Comparison of ENCODE assay signal across 15 cellular contexts in genomic region chr16:87053016-87053982, GRCh38.
DNase-seq lines count a peak whose midpoint lies in the region; ATAC-seq, FAIRE-seq and TF ChIP-seq lines count a peak whose summit lies in the region.
"Had no signal": no experiment of that assay in that cellular context is flagged by ENCODE, and none has a peak within 500 bp of the region (broad histone marks: within the 10 kb centered on the region; RNA-seq: fewer than 3 reads in every experiment).

No MANE protein-coding gene starts in this region.

- H3K4me3 ChIP-seq in right cardiac atrium (ENCODE audit: low read length) (no peak overlapping the region), H1 (ENCODE audit: extremely low read depth in 1 of 4, insufficient read depth in 2 of 4, low read depth in 3 of 4, low read length in 4 of 4) (peak overlapping the region in 3 of 4 experiments; percentile 22 to 52 (median 29); a peak in 6 of 8 replicates), esophagus squamous epithelium (no peak overlapping the region), colonic mucosa (no peak overlapping the region)
- H3K4me3 ChIP-seq: right atrium auricular region had no signal

- H3K27ac ChIP-seq in right cardiac atrium (ENCODE audit: low read length) (no peak overlapping the region), H1 (ENCODE audit: low read depth, low read length) (no peak overlapping the region), esophagus squamous epithelium (no peak overlapping the region), colonic mucosa (no peak overlapping the region)
- H3K27ac ChIP-seq: right atrium auricular region had no signal

- H4K91ac ChIP-seq in H1 (replicated peaks; ENCODE audit: insufficient read length, low read length), result peak overlapping the region; percentile 29

- peak overlapping the region; percentile 82 for H4K8ac ChIP-seq in H1 (ENCODE audit: extremely low read depth, insufficient read depth, low read length)

- POLR2A ChIA-PET in H1 (lab: Charles Lee; ENCODE audit: partially characterized antibody), result interaction anchor here (1.0 to 1.2 kb wide), 3 partner anchors 9 to 97 kb away, joined by 3 read pairs; no protein-coding TSS in a partner anchor

- H2AFZ ChIP-seq in H1 (ENCODE audit: low read length), result peak overlapping the region; percentile 98; the same call in 1 of the 2 replicates

- no peaks in the 10 kb centered on the region for H3K79me2 ChIP-seq in H1 (ENCODE audit: control insufficient read depth in 1 of 2, insufficient read depth in 2 of 2, low read length in 2 of 2)

- H2AK5ac ChIP-seq in H1 (ENCODE audit: low read depth, low read length), result no peak overlapping the region

- DNase-seq in right cardiac atrium (peak in 1 of 3 donors; percentile 52), left ventricle myocardium superior (no peak), H1 (ENCODE audit: low read depth in 1 of 2, low spot score in 2 of 2) (peak in 1 of 2 experiments; percentile 67), lung microvascular endothelial cell (ENCODE audit: low read depth in 2 of 2) (peak; percentile 72 to 99), esophagus squamous epithelium (lab: John Stamatoyannopoulos, UW) (no peak), colonic mucosa (no peak), NCI-H82 (lab: John Stamatoyannopoulos, UW) (no peak), SIG-M5 treated with dmso at 0.1 percent for 504 hours (lab: John Stamatoyannopoulos, UW; ENCODE audit: unreplicated experiment) (no peak)
- DNase-seq: activated CD8-positive, alpha-beta memory T cell treated with anti-CD3 and anti-CD28 coated beads, Interleukin-2, amount 50 U/mL, for 48 hours; NCI-H2029; NCI-H526 treated with DMSO at 0.1 percent for 48 hours had no signal

- no peak overlapping the region for H3K23ac ChIP-seq in H1 (ENCODE audit: insufficient read length)

- H2BK20ac ChIP-seq in H1 (ENCODE audit: low read length), result 0 out of 2 replicates have a peak overlapping the region, but pooled peaks have one; percentile 57

- H3K9ac ChIP-seq in H1 (replicated peaks in 1 of 4; ENCODE audit: extremely low read depth in 1 of 4, low read depth in 3 of 4, low read length in 3 of 4), result peak overlapping the region in 2 of 4 experiments; percentile 29 to 52; a peak in 3 of 7 replicates
- H3K9ac ChIP-seq in colonic mucosa (ENCODE audit: low read depth in 2 of 2, low read length in 2 of 2), result no peak overlapping the region

- H3K14ac ChIP-seq in H1 (ENCODE audit: insufficient read length), result no peak overlapping the region

- no peak overlapping the region for H3K4ac ChIP-seq in H1 (replicated peaks; ENCODE audit: insufficient read length, low read depth, low read length)

- no peaks in the 10 kb centered on the region for H4K20me1 ChIP-seq in H1 (replicated peaks in 1 of 2; ENCODE audit: control insufficient read depth in 1 of 2, insufficient read depth in 2 of 2, low read length in 2 of 2)

- peak overlapping the region; percentile 24 to 58; a peak in 2 of 4 replicates for H3K4me2 ChIP-seq in H1 (ENCODE audit: insufficient read depth in 1 of 2, low read depth in 2 of 2, low read length in 2 of 2)

- peak overlapping the region; percentile 19; the same call in 1 of the 2 replicates for H2BK5ac ChIP-seq in H1 (ENCODE audit: low read depth, low read length)

- H3K9me3 ChIP-seq in right cardiac atrium (ENCODE audit: control insufficient read depth, low read length) (no peaks in the 10 kb centered on the region), H1 (ENCODE audit: insufficient read depth in 2 of 2, low read depth in 1 of 2, low read length in 1 of 2) (peaks cover 4 to 12% of the 10 kb centered on the region in 2 experiments; a peak in 3 of 4 replicates), esophagus squamous epithelium (no peaks in the 10 kb centered on the region), colonic mucosa (no peaks in the 10 kb centered on the region)
- H3K9me3 ChIP-seq: right atrium auricular region had no signal

- H3K4me1 ChIP-seq in right cardiac atrium (ENCODE audit: control insufficient read depth, insufficient read depth, low read length), result no peaks in the 10 kb centered on the region
- peaks cover 0 to 3% (median 1%) of the 10 kb centered on the region in 4 experiments; a peak in 4 of 7 replicates for H3K4me1 ChIP-seq in H1 (replicated peaks in 1 of 4; ENCODE audit: control insufficient read depth in 3 of 4, insufficient read depth in 4 of 4, low read length in 3 of 4)
- H3K4me1 ChIP-seq in esophagus squamous epithelium, result no peaks in the 10 kb centered on the region
- H3K4me1 ChIP-seq in colonic mucosa, result no peaks in the 10 kb centered on the region
- H3K4me1 ChIP-seq: right atrium auricular region had no signal

- H3K18ac ChIP-seq in H1 (ENCODE audit: extremely low read depth, low read length), result peak overlapping the region; percentile 54; the same call in 1 of the 2 replicates

- intact Hi-C loops in right cardiac atrium (cut with DNase I) (no loop called here), left ventricle myocardium superior (cut with micrococcal nuclease) (no loop called here), esophagus squamous epithelium (cut with DNase I) (no loop called here), colonic mucosa (cut with DNase I) (no loop called here)

- CTCF ChIA-PET in H1 (lab: Charles Lee; ENCODE audit: partially characterized antibody), result interaction anchor here (0.9 to 4.4 kb wide), 8 partner anchors 9 to 497 kb away, joined by 3 to 40 read pairs (median 4); no protein-coding TSS in a partner anchor

- no peak for TF ChIP-seq EP300 in H1 (IDR thresholded peaks at IDR 0.05; ENCODE audit: borderline replicate concordance in 1 of 2, low read depth in 2 of 2, low read length in 2 of 2)

- no peaks in the 10 kb centered on the region for H3K23me2 ChIP-seq in H1 (ENCODE audit: low read depth, low read length)

- H3K27me3 ChIP-seq in right cardiac atrium (ENCODE audit: control insufficient read depth, insufficient read depth) (no peaks in the 10 kb centered on the region), H1 (replicated peaks in 1 of 4; ENCODE audit: control insufficient read depth in 3 of 4, extremely low read depth in 1 of 4, insufficient read depth in 3 of 4, low read length in 3 of 4) (no peaks in the 10 kb centered on the region; a peak in 2 of 7 replicates), esophagus squamous epithelium (peaks cover 0 to 62% (median 1%) of the 10 kb centered on the region in 4 donors), colonic mucosa (peaks cover 5% of the 10 kb centered on the region)
- H3K27me3 ChIP-seq: right atrium auricular region had no signal

- ATAC-seq in right cardiac atrium (peak; percentile 15 to 62), left ventricle myocardium superior (no peak)
- ATAC-seq: activated naive CD4-positive, alpha-beta T cell treated with anti-CD3 and anti-CD28 coated beads, Interleukin-2, amount 50 U/mL, for 72 hours had no signal

- H4K5ac ChIP-seq in H1 (ENCODE audit: insufficient read length, low read depth, low read length), result no peak overlapping the region

- H3K36me3 ChIP-seq in H1 (ENCODE audit: control insufficient read depth in 2 of 4, insufficient read depth in 4 of 4, low read length in 3 of 4) (no peaks in the 10 kb centered on the region), esophagus squamous epithelium (no peaks in the 10 kb centered on the region), colonic mucosa (no peaks in the 10 kb centered on the region)
- H3K36me3 ChIP-seq: right atrium auricular region had no signal

- TF ChIP-seq POLR2A in H1 (IDR thresholded peaks at IDR 0.05; ENCODE audit: control extremely low read depth in 1 of 2, low read depth in 2 of 2, low read length in 2 of 2), result peak in 1 of 2 experiments; percentile 53; a peak in 1 of 3 replicates
- no peak for TF ChIP-seq POLR2A in esophagus squamous epithelium (IDR thresholded peaks at IDR 0.05)

- H3K79me1 ChIP-seq in H1 (ENCODE audit: low read depth, low read length), result no peaks in the 10 kb centered on the region

- H2BK15ac ChIP-seq in H1 (ENCODE audit: low read length), result peak overlapping the region; percentile 90; the same call in 1 of the 2 replicates

- 46% methylated on average over 39 of the region's 39 CpGs for WGBS in right cardiac atrium
- 48% methylated on average over 34 of the region's 39 CpGs; no CpG with 5 or more reads in 1 of the 2 experiments for WGBS in H1 (ENCODE audit: extremely low coverage in 1 of 2, insufficient coverage in 1 of 2, insufficient read length in 1 of 2, insufficient replicate concordance in 2 of 2, low coverage in 1 of 2, low lambda C conversion rate in 2 of 2, missing lambda C conversion rate in 1 of 2), 2 experiments
- 57 to 91% methylated on average over 7 to 12 of the region's 39 CpGs for WGBS in esophagus squamous epithelium, 2 donors

- no peak for FAIRE-seq in H1 (lab: Jason Lieb, UNC)
- FAIRE-seq: A204.1, HTR-8/SVneo had no signal

- peak; percentile 14 to 29; a peak in 2 of 4 replicates for TF ChIP-seq RAD21 in H1 (IDR thresholded peaks at IDR 0.05 in 1 of 2, conservative IDR thresholded peaks at IDR 0.05 in 1 of 2; ENCODE audit: low read depth in 2 of 2, low read length in 2 of 2)

- peak overlapping the region; percentile 34 for H2BK120ac ChIP-seq in H1 (replicated peaks; ENCODE audit: low read depth, low read length)

- H3K56ac ChIP-seq in H1 (replicated peaks; ENCODE audit: insufficient read length, low read depth, low read length), result no peak overlapping the region

- TF ChIP-seq CTCF in H1 (IDR thresholded peaks at IDR 0.05; ENCODE audit: control extremely low read depth in 1 of 3, insufficient read depth in 1 of 3, low read depth in 1 of 3, low read length in 3 of 3) (peak; percentile 24 to 71 (median 43); a peak in 2 of 4 replicates), esophagus squamous epithelium (IDR thresholded peaks at IDR 0.05) (no peak), colonic mucosa (IDR thresholded peaks at IDR 0.05) (no peak)

- H2BK12ac ChIP-seq in H1 (ENCODE audit: low read depth, low read length), result no peak overlapping the region; the same call in 1 of the 2 replicates

TF ChIP-seq in H1, 55 proteins besides CTCF, POLR2A, EP300 and RAD21 (continues in another document):
- TF ChIP-seq KDM1A (IDR thresholded peaks at IDR 0.05; ENCODE audit: borderline replicate concordance, low read length) (no peak), ASH2L (IDR thresholded peaks at IDR 0.05; ENCODE audit: low read length) (no peak), SIRT6 (IDR thresholded peaks at IDR 0.05; ENCODE audit: low read length) (no peak), SP4 (IDR thresholded peaks at IDR 0.05; ENCODE audit: low read length) (no peak), SIN3A (conservative IDR thresholded peaks at IDR 0.05 in 1 of 2, IDR thresholded peaks at IDR 0.05 in 1 of 2; ENCODE audit: low read depth in 1 of 2, low read length in 2 of 2) (no peak), SAP30 (IDR thresholded peaks at IDR 0.05; ENCODE audit: insufficient read depth, insufficient replicate concordance, low read length) (no peak), KDM5A (IDR thresholded peaks at IDR 0.05; ENCODE audit: low read length) (no peak), MAX (IDR thresholded peaks at IDR 0.05) (no peak; the same call in 1 of the 2 replicates), YY1 (IDR thresholded peaks at IDR 0.05; ENCODE audit: low read depth, low read length) (no peak), MAFK (IDR thresholded peaks at IDR 0.05; ENCODE audit: low read depth, low read length) (peak; percentile 56; the same call in 1 of the 2 replicates)

Comparison
In these comparisons a context has a peak if more than half of its experiments do, and no peak if none do; other contexts are left out.
1. DNase-seq: peak in lung microvascular endothelial cell (2 of 2); none in left ventricle myocardium superior (single experiment), esophagus squamous epithelium (single experiment), colonic mucosa (single experiment), NCI-H82 (single experiment) and SIG-M5 treated with dmso at 0.1 percent for 504 hours (single experiment).
2. H3K4me3 ChIP-seq: peak in H1 (3 of 4); none in right cardiac atrium (single experiment), esophagus squamous epithelium (0 of 4) and colonic mucosa (single experiment).
3. CTCF ChIP-seq: peak in H1 (3 of 3); none in esophagus squamous epithelium (0 of 6) and colonic mucosa (single experiment).